ENCODE assay signal across 23 cellular contexts in the genomic region with DNA sequence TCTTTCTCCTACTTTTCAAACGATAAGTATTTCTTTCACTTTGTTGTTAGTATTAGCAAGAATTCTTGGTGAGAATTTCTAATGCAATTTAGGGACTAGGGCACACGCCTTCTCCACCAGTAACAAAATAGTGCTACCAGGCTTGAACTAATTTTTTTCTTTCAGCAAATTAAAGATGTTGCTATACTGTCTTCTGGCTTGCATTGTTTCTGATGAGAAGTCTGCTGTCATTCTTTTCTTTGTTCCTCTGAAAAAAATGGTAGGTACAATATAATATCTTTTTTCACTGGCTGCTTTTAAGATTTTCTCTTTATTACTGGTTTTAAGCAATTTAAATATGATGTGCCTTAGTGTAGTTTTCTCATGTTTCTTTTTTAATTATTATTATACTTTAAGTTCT.
"Had no signal": no experiment of that assay in that cellular context is flagged by ENCODE, and none has a peak within 500 bp of the region (broad histone marks: within the 10 kb centered on the region; RNA-seq: fewer than 3 reads in every experiment).

No MANE protein-coding gene starts in this region.

- ATAC-seq: activated naive CD4-positive, alpha-beta T cell treated with anti-CD3 and anti-CD28 coated beads, Interleukin-2, amount 50 U/mL, for 72 hours; activated naive CD8-positive, alpha-beta T cell treated with anti-CD3 and anti-CD28 coated beads, Interleukin-2, amount 50 U/mL, for 24 hours; body of pancreas; T-cell had no signal

- H3K27me3 ChIP-seq: ascending aorta, body of pancreas, SJSA1 had no signal

- H3K4me3 ChIP-seq: ascending aorta, body of pancreas, SJSA1 had no signal

- H3K4me1 ChIP-seq: ascending aorta, body of pancreas, SJSA1 had no signal

- H3K27ac Mint-ChIP-seq: activated CD4-positive, alpha-beta memory T cell treated with anti-CD3 and anti-CD28 coated beads, Interleukin-2, amount 10 ng/mL, durations not matched to agents 7 days and 5 days; activated naive CD8-positive, alpha-beta T cell treated with anti-CD3 and anti-CD28 coated beads, Interleukin-2, amount 50 U/mL, for 24 hours had no signal

- H3K27ac ChIP-seq: ascending aorta, body of pancreas, SJSA1 had no signal

- H3K27me3 Mint-ChIP-seq: activated CD4-positive, alpha-beta memory T cell treated with anti-CD3 and anti-CD28 coated beads, Interleukin-2, amount 10 ng/mL, durations not matched to agents 7 days and 5 days; activated naive CD8-positive, alpha-beta T cell treated with anti-CD3 and anti-CD28 coated beads, Interleukin-2, amount 50 U/mL, for 24 hours; T-cell had no signal

- DNase-seq: activated CD4-positive, alpha-beta memory T cell treated with anti-CD3 and anti-CD28 coated beads, Interleukin-2, amount 10 ng/mL, durations not matched to agents 7 days and 5 days; activated CD4-positive, alpha-beta T cell treated with anti-CD3 and anti-CD28 coated beads, Interleukin-2, amount 50 U/mL, for 1 hour; activated CD4-positive, CD25-positive, alpha-beta regulatory T cell; activated effector memory CD4-positive, alpha-beta T cell treated with anti-CD3 and anti-CD28 coated beads, Interleukin-2, amount 50 U/mL, for 16 hours; activated naive CD4-positive, alpha-beta T cell treated with Interleukin-2 at 50 U/mL for 16 hours; activated naive CD8-positive, alpha-beta T cell treated with anti-CD3 and anti-CD28 coated beads, Interleukin-2, amount 50 U/mL, for 24 hours; activated T-cell treated with anti-CD3 and anti-CD28 coated beads for 4 hours; amniotic stem cell; body of pancreas; central memory CD4-positive, alpha-beta T cell; KG1; NCI-H1105; NCI-H1436; NCI-H1694 treated with DMSO at 0.1 percent for 48 hours; NCI-H2081; NCI-H2171; NCI-H524; SHP77; T-cell; T1000 had no signal

- H3K4me3 Mint-ChIP-seq: activated CD4-positive, alpha-beta memory T cell treated with anti-CD3 and anti-CD28 coated beads, Interleukin-2, amount 10 ng/mL, durations not matched to agents 7 days and 5 days; activated naive CD8-positive, alpha-beta T cell treated with anti-CD3 and anti-CD28 coated beads, Interleukin-2, amount 50 U/mL, for 24 hours; T-cell had no signal
